Comparison of ENCODE assay signal across 22 cellular contexts in genomic region chr12:6834873-6835272, GRCh38. TPM values are rescaled to one million over a fixed set of nuclear protein-coding genes. Genes with fewer than 3 reads are reported as not detected.
"Had no signal": no experiment of that assay in that cellular context is flagged by ENCODE, and none has a peak within 500 bp of the region (broad histone marks: within the 10 kb centered on the region; RNA-seq: fewer than 3 reads in every experiment).

No MANE protein-coding gene starts in this region.

- H3K9me3 ChIP-seq: ascending aorta, breast epithelium, esophagus muscularis mucosa, ovary, right lobe of liver, suprapubic skin, transverse colon, uterus had no signal

- H3K4me1 ChIP-seq: ascending aorta, breast epithelium, right lobe of liver had no signal

- H3K27ac ChIP-seq: ascending aorta, breast epithelium, esophagus muscularis mucosa, ovary, right lobe of liver, suprapubic skin, transverse colon, uterus had no signal

- H3K9me3 Mint-ChIP-seq: activated CD4-positive, alpha-beta T cell treated with anti-CD3 and anti-CD28 coated beads, Interleukin-2, amount 10 ng/mL, durations not matched to agents 7 days and 5 days; activated T-cell treated with anti-CD3 and anti-CD28 coated beads, Interleukin-2, amount 50 U/mL, for 24 hours; dendritic cell treated with granulocyte-macrophage colony-stimulating factor and Interleukin-4, amounts not matched to agents 40 ng/mL and 50 ng/mL, for 4 days; stimulated activated naive CD8-positive, alpha-beta T cell treated with anti-CD3 and anti-CD28 coated beads, Interleukin-15, amount 100 ng/mL, for 72 hours; T-helper 2 cell treated with Interferon-gamma antibody and Interleukin-4, amounts not matched to agents 5 μg/mL and 100 μg/mL, for 36 hours had no signal

- H3K4me3 ChIP-seq: ascending aorta, breast epithelium, esophagus muscularis mucosa, ovary, right lobe of liver, suprapubic skin, transverse colon, uterus had no signal

- FAIRE-seq: small intestine, TTC549 had no signal

- H3K36me3 ChIP-seq: breast epithelium, ovary, right lobe of liver, transverse colon, uterus had no signal

- H3K4me3 Mint-ChIP-seq: activated CD4-positive, alpha-beta T cell treated with anti-CD3 and anti-CD28 coated beads, Interleukin-2, amount 10 ng/mL, durations not matched to agents 7 days and 5 days; activated CD8-positive, alpha-beta T cell treated with anti-CD3 and anti-CD28 coated beads, Interleukin-2, amount 10 ng/mL, durations not matched to agents 7 days and 5 days; activated T-cell treated with anti-CD3 and anti-CD28 coated beads, Interleukin-2, amount 50 U/mL, for 24 hours; dendritic cell treated with granulocyte-macrophage colony-stimulating factor and Interleukin-4, amounts not matched to agents 40 ng/mL and 50 ng/mL, for 4 days; T-helper 2 cell treated with Interferon-gamma antibody and Interleukin-4, amounts not matched to agents 5 μg/mL and 100 μg/mL, for 36 hours had no signal

- H3K27me3 ChIP-seq: ascending aorta, breast epithelium, esophagus muscularis mucosa, ovary, right lobe of liver, suprapubic skin, uterus had no signal

- DNase-seq: activated CD4-positive, alpha-beta T cell treated with anti-CD3 and anti-CD28 coated beads, Interleukin-2, amount 10 ng/mL, durations not matched to agents 7 days and 5 days; activated CD4-positive, CD25-positive, alpha-beta regulatory T cell; activated CD8-positive, alpha-beta T cell treated with anti-CD3 and anti-CD28 coated beads, Interleukin-2, amount 10 ng/mL, durations not matched to agents 7 days and 5 days; activated effector memory CD4-positive, alpha-beta T cell treated with Interleukin-2 at 50 U/mL for 16 hours; activated naive CD4-positive, alpha-beta T cell treated with anti-CD3 and anti-CD28 coated beads, Interleukin-2, amount 50 U/mL, for 16 hours; activated T-cell treated with anti-CD3 and anti-CD28 coated beads, Interleukin-2, amount 50 U/mL, for 24 hours; effector CD8-positive, alpha-beta T cell; ovary; right lobe of liver; small intestine; stimulated activated CD4-positive, alpha-beta T cell treated with anti-CD3 and anti-CD28 coated beads, Interleukin-15, amount 100 ng/mL, for 24 hours; stimulated activated CD4-positive, alpha-beta T cell treated with anti-CD3 and anti-CD28 coated beads, Interleukin-2, amount 100 ng/mL, for 48 hours; stimulated activated naive CD8-positive, alpha-beta T cell treated with anti-CD3 and anti-CD28 coated beads, Interleukin-15, amount 100 ng/mL, for 72 hours; transverse colon; uterus had no signal

- H3K27ac Mint-ChIP-seq: activated CD4-positive, alpha-beta T cell treated with anti-CD3 and anti-CD28 coated beads, Interleukin-2, amount 10 ng/mL, durations not matched to agents 7 days and 5 days; activated CD8-positive, alpha-beta T cell treated with anti-CD3 and anti-CD28 coated beads, Interleukin-2, amount 10 ng/mL, durations not matched to agents 7 days and 5 days; activated T-cell treated with anti-CD3 and anti-CD28 coated beads, Interleukin-2, amount 50 U/mL, for 24 hours; dendritic cell treated with granulocyte-macrophage colony-stimulating factor and Interleukin-4, amounts not matched to agents 40 ng/mL and 50 ng/mL, for 4 days; T-helper 2 cell treated with Interferon-gamma antibody and Interleukin-4, amounts not matched to agents 5 μg/mL and 100 μg/mL, for 36 hours had no signal

RNA-seq across cellular contexts. Expression of gene GNB3, which starts 5.9 kb away (rescaled TPM):
- total RNA-seq: activated CD4-positive, alpha-beta T cell treated with anti-CD3 and anti-CD28 coated beads, Interleukin-2, amount 10 ng/mL, durations not matched to agents 7 days and 5 days had no signal

RNA-seq across cellular contexts. Expression of gene CDCA3, which starts 16.2 kb away (rescaled TPM):
- total RNA-seq: ascending aorta had no signal
